In genomic region chr10:86062151-86062550, GRCh38 we compare ENCODE assay signal across 23 cellular contexts.
"Had no signal": no experiment of that assay in that cellular context is flagged by ENCODE, and none has a peak within 500 bp of the region (broad histone marks: within the 10 kb centered on the region; RNA-seq: fewer than 3 reads in every experiment).

No MANE protein-coding gene starts in this region.

- H3K4me3 ChIP-seq: left lung, lower lobe of right lung, ovary, prostate gland, right atrium auricular region, right lobe of liver, smooth muscle cell, tibial nerve, vagina had no signal

- H3K27me3 ChIP-seq: ovary, right atrium auricular region, right lobe of liver, tibial nerve, vagina had no signal

- H3K4me1 ChIP-seq: left lung, lower lobe of right lung, prostate gland, right lobe of liver, tibial nerve, vagina had no signal

- H3K36me3 ChIP-seq: left lung, lower lobe of right lung, ovary, prostate gland, right atrium auricular region, right lobe of liver, tibial nerve, vagina had no signal

- H3K27ac ChIP-seq: left lung, lower lobe of right lung, ovary, prostate gland, right atrium auricular region, right lobe of liver, tibial nerve, vagina had no signal

- H3K9me3 ChIP-seq: left lung, lower lobe of right lung, ovary, prostate gland, right atrium auricular region, right lobe of liver, tibial nerve, vagina had no signal

- DNase-seq: hippocampal formation; kidney; left colon; left lung; lower lobe of right lung; mammary epithelial cell; mesenchymal stem cell; naive B cell; natural killer cell; nephron progenitor cell; ovary; right lobe of liver; stimulated activated CD4-positive, alpha-beta T cell treated with anti-CD3 and anti-CD28 coated beads, Interleukin-1b, Interleukin-23, amount 100 ng/mL, for 48 hours; stimulated activated CD4-positive, alpha-beta T cell treated with anti-CD3 and anti-CD28 coated beads, Interleukin-2, amount 100 ng/mL, for 48 hours; stimulated activated CD4-positive, alpha-beta T cell treated with anti-CD3 and anti-CD28 coated beads, Interleukin-4, amount 100 ng/mL, for 4 hours; stimulated activated CD8-positive, alpha-beta memory T cell treated with anti-CD3 and anti-CD28 coated beads, Interleukin-4, amount 100 ng/mL, for 48 hours; stimulated activated naive B cell treated with anti-CD40 and anti-IgM and Interleukin-4, amounts not matched to agents 10 μg/mL and 1 μg/mL and 100 μg/mL, for 72 hours; stimulated activated naive CD8-positive, alpha-beta T cell treated with anti-CD3 and anti-CD28 coated beads, Interleukin-15, Interleukin-2, amounts not matched to agents 100 U/mL and 50 U/mL, for 24 hours had no signal

- ATAC-seq: left colon; left lung; lower lobe of right lung; natural killer cell; right lobe of liver; stimulated activated naive B cell treated with anti-CD40 and anti-IgM and Interleukin-4, amounts not matched to agents 10 μg/mL and 1 μg/mL and 100 μg/mL, for 72 hours; stimulated activated naive CD8-positive, alpha-beta T cell treated with anti-CD3 and anti-CD28 coated beads, Interleukin-15, Interleukin-2, amounts not matched to agents 100 U/mL and 50 U/mL, for 24 hours had no signal
